ENCODE assay signal across 4 cellular contexts in genomic region chr4:5006932-5007331, GRCh38. TPM values are rescaled to one million over a fixed set of nuclear protein-coding genes. Genes with fewer than 3 reads are reported as not detected.
"Had no signal": no experiment of that assay in that cellular context is flagged by ENCODE, and none has a peak within 500 bp of the region (broad histone marks: within the 10 kb centered on the region; RNA-seq: fewer than 3 reads in every experiment).

No MANE protein-coding gene starts in this region.

RNA-seq across cellular contexts. Expression of gene CYTL1, which starts 12.3 kb away (rescaled TPM):
- total RNA-seq: naive thymus-derived CD8-positive, alpha-beta T cell; natural killer cell treated with Interleukin-12 subunit alpha and Interleukin-12 subunit beta and Interleukin-15 and Interleukin-18, amount 100 ng/mL, for 72 hours; right atrium auricular region had no signal
- polyA plus RNA-seq: naive thymus-derived CD8-positive, alpha-beta T cell; neural cell had no signal

RNA-seq across cellular contexts. Expression of gene STK32B, which starts 44.3 kb away (rescaled TPM):
- total RNA-seq: naive thymus-derived CD8-positive, alpha-beta T cell; natural killer cell treated with Interleukin-12 subunit alpha and Interleukin-12 subunit beta and Interleukin-15 and Interleukin-18, amount 100 ng/mL, for 72 hours had no signal
- polyA plus RNA-seq: naive thymus-derived CD8-positive, alpha-beta T cell had no signal
